ENCODE assay signal across 16 cellular contexts in genomic region chr20:1911536-1911935, GRCh38. TPM values are rescaled to one million over a fixed set of nuclear protein-coding genes. Genes with fewer than 3 reads are reported as not detected.
"Had no signal": no experiment of that assay in that cellular context is flagged by ENCODE, and none has a peak within 500 bp of the region (broad histone marks: within the 10 kb centered on the region; RNA-seq: fewer than 3 reads in every experiment).

No MANE protein-coding gene starts in this region.

- DNase-seq: activated CD4-positive, alpha-beta T cell treated with anti-CD3 and anti-CD28 coated beads, Interleukin-2, amount 50 U/mL, for 4 hours; activated effector memory CD4-positive, alpha-beta T cell treated with anti-CD3 and anti-CD28 coated beads, Interleukin-2, amount 50 U/mL, for 16 hours; activated naive CD4-positive, alpha-beta T cell treated with anti-CD3 and anti-CD28 coated beads, Interleukin-2, amount 50 U/mL, for 16 hours; activated T-cell treated with anti-CD3 and anti-CD28 coated beads, Interleukin-2, amount 50 U/mL, for 72 hours; gastrocnemius medialis; immature natural killer cell; midbrain; retina; stimulated activated CD4-positive, alpha-beta T cell treated with anti-CD3 and anti-CD28 coated beads, Interleukin-12 subunit alpha, Interleukin-12 subunit beta, amount 100 ng/mL, for 4 hours; stimulated activated CD4-positive, alpha-beta T cell treated with anti-CD3 and anti-CD28 coated beads, Interleukin-1b, Interleukin-23, amount 100 ng/mL, for 48 hours; stimulated activated naive CD8-positive, alpha-beta T cell treated with anti-CD3 and anti-CD28 coated beads, Interleukin-15, Interleukin-2, amounts not matched to agents 100 U/mL and 50 U/mL, for 24 hours; trophoblast cell had no signal

- H3K4me3 ChIP-seq: ascending aorta, breast epithelium, gastrocnemius medialis, lung had no signal

- H3K9me3 ChIP-seq: ascending aorta, breast epithelium, gastrocnemius medialis had no signal

- H3K36me3 ChIP-seq: breast epithelium had no signal

- H3K27ac ChIP-seq: ascending aorta, breast epithelium, gastrocnemius medialis had no signal

- H3K27me3 ChIP-seq: ascending aorta, breast epithelium, gastrocnemius medialis had no signal

- H3K4me1 ChIP-seq: breast epithelium, gastrocnemius medialis had no signal

RNA-seq across cellular contexts. Expression of gene SIRPA, which starts 16.3 kb away (rescaled TPM):
- total RNA-seq: T-helper 2 cell treated with Interferon-gamma antibody and Interleukin-4, amounts not matched to agents 100 ng/mL and 5 ng/mL, for 36 hours had no signal
